In genomic region chr15:90033448-90033847, GRCh38 we compare ENCODE assay signal across 1 cellular context.
A peak's percentile ranks its signal among the peaks of the same experiment; 100 is the strongest.
TF ChIP-seq lines count a peak whose summit lies in the region.

No MANE protein-coding gene starts in this region.

TF ChIP-seq in HepG2, 621 proteins besides CTCF, POLR2A, EP300 and RAD21 (continued from another document):
- TF ChIP-seq ZNF770 (CRISPR knock-in tag; IDR thresholded peaks at IDR 0.05) (peak; percentile 92), ZNF569 (CRISPR knock-in tag; IDR thresholded peaks at IDR 0.05; ENCODE audit: borderline replicate concordance) (no peak), AGO1 (IDR thresholded peaks at IDR 0.05; ENCODE audit: low read depth, low read length, poor library complexity, severe bottlenecking) (no peak), BRD4 (CRISPR knock-in tag; IDR thresholded peaks at IDR 0.05) (no peak), ZMYM3 (CRISPR knock-in tag; IDR thresholded peaks at IDR 0.05) (0 out of 2 replicates have a peak, but pooled peaks have one; percentile 40), NR2F1 (CRISPR knock-in tag; IDR thresholded peaks at IDR 0.05) (no peak)
